Comparison of ENCODE assay signal across 30 cellular contexts in the genomic region with DNA sequence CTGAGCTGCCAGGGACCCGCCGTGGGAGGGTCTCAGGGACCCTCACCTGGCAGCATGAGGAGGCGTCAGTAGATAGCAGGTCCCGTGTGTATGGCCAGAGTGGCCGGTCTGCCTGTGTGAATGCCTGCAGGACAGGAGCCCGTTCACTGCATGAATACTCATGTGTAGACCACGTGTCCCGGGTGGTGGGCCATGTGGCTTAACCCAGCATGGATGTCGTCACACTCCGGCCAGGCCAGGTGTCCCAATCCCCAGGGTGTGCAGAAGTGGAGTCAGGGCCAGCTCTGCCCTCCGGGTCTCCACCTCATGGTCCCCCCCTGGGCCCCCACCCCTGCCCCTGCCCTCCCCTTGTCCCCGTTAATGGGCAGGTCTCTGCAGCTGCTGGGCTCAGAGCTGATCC. TPM values are rescaled to one million over a fixed set of nuclear protein-coding genes. Genes with fewer than 3 reads are reported as not detected.
"Had no signal": no experiment of that assay in that cellular context is flagged by ENCODE, and none has a peak within 500 bp of the region (broad histone marks: within the 10 kb centered on the region; RNA-seq: fewer than 3 reads in every experiment).

No MANE protein-coding gene starts in this region.

- H3K4me3 Mint-ChIP-seq: activated CD4-positive, alpha-beta T cell treated with anti-CD3 and anti-CD28 coated beads, Interleukin-2, amount 10 ng/mL, durations not matched to agents 7 days and 5 days; activated CD8-positive, alpha-beta T cell treated with anti-CD3 and anti-CD28 coated beads, Interleukin-2, amount 10 ng/mL, durations not matched to agents 7 days and 5 days; activated naive CD4-positive, alpha-beta T cell treated with anti-CD3 and anti-CD28 coated beads, Interleukin-2, amount 10 ng/mL, durations not matched to agents 7 days and 5 days; activated naive CD8-positive, alpha-beta T cell; activated naive CD8-positive, alpha-beta T cell treated with anti-CD3 and anti-CD28 coated beads, Interleukin-2, amount 50 U/mL, for 24 hours; activated T-cell treated with anti-CD3 and anti-CD28 coated beads, Interleukin-2, amount 50 U/mL, for 24 hours; brain; T-helper 1 cell treated with Interleukin-12 subunit alpha and Interleukin-12 subunit beta and Interleukin-4 antibody, amounts not matched to agents 30 μg/mL and 1 μg/mL, for 36 hours; T-helper 2 cell treated with Interferon-gamma antibody and Interleukin-4, amounts not matched to agents 5 μg/mL and 100 μg/mL, for 36 hours had no signal

- H3K36me3 Mint-ChIP-seq: activated naive CD4-positive, alpha-beta T cell treated with anti-CD3 and anti-CD28 coated beads, Interleukin-2, amount 10 ng/mL, durations not matched to agents 7 days and 5 days; activated naive CD8-positive, alpha-beta T cell had no signal

- ATAC-seq: activated CD8-positive, alpha-beta T cell treated with anti-CD3 and anti-CD28 coated beads, Interleukin-2, amount 10 ng/mL, durations not matched to agents 7 days and 5 days; activated naive CD8-positive, alpha-beta T cell treated with anti-CD3 and anti-CD28 coated beads, Interleukin-2, amount 50 U/mL, for 24 hours had no signal

- DNase-seq: activated CD4-positive, alpha-beta T cell treated with anti-CD3 and anti-CD28 coated beads, Interleukin-2, amount 10 ng/mL, durations not matched to agents 7 days and 5 days; activated CD4-positive, alpha-beta T cell treated with anti-CD3 and anti-CD28 coated beads, Interleukin-2, amount 50 U/mL, for 48 hours; activated CD8-positive, alpha-beta T cell treated with anti-CD3 and anti-CD28 coated beads, Interleukin-2, amount 10 ng/mL, durations not matched to agents 7 days and 5 days; activated effector memory CD4-positive, alpha-beta T cell treated with Interleukin-2 at 50 U/mL for 16 hours; activated naive CD4-positive, alpha-beta T cell treated with anti-CD3 and anti-CD28 coated beads, Interleukin-2, amount 10 ng/mL, durations not matched to agents 7 days and 5 days; activated naive CD8-positive, alpha-beta T cell treated with anti-CD3 and anti-CD28 coated beads, Interleukin-2, amount 50 U/mL, for 24 hours; activated T-cell treated with anti-CD3 and anti-CD28 coated beads, Interleukin-2, amount 50 U/mL, for 24 hours; anterior cingulate cortex; caudate nucleus; cerebellar nuclear complex; MM.1S; MV-4-11; NCI-H1105; NCI-H1417 treated with DMSO at 0.1 percent for 48 hours; NCI-H1694; NCI-H1930; NCI-H2081 treated with DMSO at 0.1 percent for 48 hours; NCI-H345; NCI-H526; NCI-H748 treated with DMSO at 0.1 percent for 48 hours; NK-92 treated with Interleukin-12 subunit alpha and Interleukin-12 subunit beta, amount 100 ng/mL, for 24 hours; OCI-M1; Right ventricle myocardium superior; SK-N-SH had no signal

- H3K9me3 Mint-ChIP-seq: activated CD4-positive, alpha-beta T cell treated with anti-CD3 and anti-CD28 coated beads, Interleukin-2, amount 10 ng/mL, durations not matched to agents 7 days and 5 days; activated naive CD4-positive, alpha-beta T cell treated with anti-CD3 and anti-CD28 coated beads, Interleukin-2, amount 10 ng/mL, durations not matched to agents 7 days and 5 days; activated naive CD8-positive, alpha-beta T cell treated with anti-CD3 and anti-CD28 coated beads, Interleukin-2, amount 50 U/mL, for 24 hours; activated T-cell treated with anti-CD3 and anti-CD28 coated beads, Interleukin-2, amount 50 U/mL, for 24 hours; brain; T-helper 1 cell treated with Interleukin-12 subunit alpha and Interleukin-12 subunit beta and Interleukin-4 antibody, amounts not matched to agents 30 μg/mL and 1 μg/mL, for 36 hours; T-helper 2 cell treated with Interferon-gamma antibody and Interleukin-4, amounts not matched to agents 5 μg/mL and 100 μg/mL, for 36 hours had no signal

- H3K4me2 ChIP-seq: SK-N-SH had no signal

- H3K9me3 ChIP-seq: SK-N-SH had no signal

- H3K27me3 Mint-ChIP-seq: activated CD4-positive, alpha-beta T cell treated with anti-CD3 and anti-CD28 coated beads, Interleukin-2, amount 10 ng/mL, durations not matched to agents 7 days and 5 days; activated naive CD8-positive, alpha-beta T cell; activated naive CD8-positive, alpha-beta T cell treated with anti-CD3 and anti-CD28 coated beads, Interleukin-2, amount 50 U/mL, for 24 hours; activated T-cell treated with anti-CD3 and anti-CD28 coated beads, Interleukin-2, amount 50 U/mL, for 24 hours; brain had no signal

- FAIRE-seq: bronchial epithelial cell, TTC549 had no signal

- H3K27ac Mint-ChIP-seq: activated CD4-positive, alpha-beta T cell treated with anti-CD3 and anti-CD28 coated beads, Interleukin-2, amount 10 ng/mL, durations not matched to agents 7 days and 5 days; activated CD8-positive, alpha-beta T cell treated with anti-CD3 and anti-CD28 coated beads, Interleukin-2, amount 10 ng/mL, durations not matched to agents 7 days and 5 days; activated naive CD4-positive, alpha-beta T cell treated with anti-CD3 and anti-CD28 coated beads, Interleukin-2, amount 10 ng/mL, durations not matched to agents 7 days and 5 days; activated naive CD8-positive, alpha-beta T cell; activated naive CD8-positive, alpha-beta T cell treated with anti-CD3 and anti-CD28 coated beads, Interleukin-2, amount 50 U/mL, for 24 hours; activated T-cell treated with anti-CD3 and anti-CD28 coated beads, Interleukin-2, amount 50 U/mL, for 24 hours; T-helper 1 cell treated with Interleukin-12 subunit alpha and Interleukin-12 subunit beta and Interleukin-4 antibody, amounts not matched to agents 30 μg/mL and 1 μg/mL, for 36 hours; T-helper 2 cell treated with Interferon-gamma antibody and Interleukin-4, amounts not matched to agents 5 μg/mL and 100 μg/mL, for 36 hours had no signal

- H3K9ac ChIP-seq: SK-N-SH had no signal

RNA-seq across cellular contexts. Expression of gene BAHCC1, which starts 53.7 kb away (rescaled TPM):
- total RNA-seq: activated CD4-positive, alpha-beta T cell treated with anti-CD3 and anti-CD28 coated beads, Interleukin-2, amount 10 ng/mL, durations not matched to agents 7 days and 5 days had no signal
